Comparison of ENCODE assay signal across 35 cellular contexts in the genomic region with DNA sequence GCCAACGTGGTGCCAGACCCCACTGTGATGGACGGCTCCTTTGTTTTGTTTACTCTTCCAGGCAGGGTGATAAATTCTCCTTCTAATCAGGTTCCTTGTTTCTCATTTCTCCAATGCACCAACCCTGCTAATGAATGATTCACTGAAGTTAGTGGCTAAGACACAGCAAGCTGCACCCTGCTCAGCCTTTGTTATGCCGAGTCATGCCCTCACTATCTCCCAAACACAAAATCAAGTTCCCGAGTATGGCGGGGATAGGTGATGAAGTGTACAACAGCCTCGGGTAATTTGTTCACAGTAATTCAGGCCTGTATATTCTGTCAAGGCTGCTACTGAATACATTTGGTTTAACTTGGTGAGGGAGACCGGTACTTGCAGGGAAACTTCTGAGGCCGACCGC.
"Had no signal": no experiment of that assay in that cellular context is flagged by ENCODE, and none has a peak within 500 bp of the region (broad histone marks: within the 10 kb centered on the region; RNA-seq: fewer than 3 reads in every experiment).

No MANE protein-coding gene starts in this region.

- H3K9me3 ChIP-seq: Peyer's patch, SJSA1, SK-N-SH had no signal

- H3K27ac Mint-ChIP-seq: activated CD4-positive, alpha-beta memory T cell treated with anti-CD3 and anti-CD28 coated beads for 36 hours; activated CD8-positive, alpha-beta memory T cell treated with anti-CD3 and anti-CD28 coated beads, Interleukin-2, amount 10 ng/mL, durations not matched to agents 7 days and 5 days; activated naive CD8-positive, alpha-beta T cell treated with anti-CD3 and anti-CD28 coated beads for 36 hours; T-helper 1 cell treated with Interleukin-12 subunit alpha and Interleukin-12 subunit beta and Interleukin-4 antibody, amounts not matched to agents 30 μg/mL and 1 μg/mL, for 36 hours; T-helper 2 cell treated with Interferon-gamma antibody and Interleukin-4, amounts not matched to agents 5 μg/mL and 100 μg/mL, for 36 hours had no signal

- H3K4me2 ChIP-seq: SK-N-SH had no signal

- H3K36me3 Mint-ChIP-seq: activated CD4-positive, alpha-beta memory T cell treated with anti-CD3 and anti-CD28 coated beads for 36 hours; activated CD8-positive, alpha-beta memory T cell treated with anti-CD3 and anti-CD28 coated beads, Interleukin-2, amount 10 ng/mL, durations not matched to agents 7 days and 5 days; activated naive CD8-positive, alpha-beta T cell treated with anti-CD3 and anti-CD28 coated beads for 36 hours had no signal

- H3K9me3 Mint-ChIP-seq: activated CD4-positive, alpha-beta memory T cell treated with anti-CD3 and anti-CD28 coated beads for 36 hours; activated naive CD8-positive, alpha-beta T cell treated with anti-CD3 and anti-CD28 coated beads for 36 hours; T-helper 1 cell treated with Interleukin-12 subunit alpha and Interleukin-12 subunit beta and Interleukin-4 antibody, amounts not matched to agents 30 μg/mL and 1 μg/mL, for 36 hours; T-helper 2 cell treated with Interferon-gamma antibody and Interleukin-4, amounts not matched to agents 5 μg/mL and 100 μg/mL, for 36 hours had no signal

- H3K9ac ChIP-seq: SK-N-SH had no signal

- ATAC-seq: activated CD8-positive, alpha-beta memory T cell treated with anti-CD3 and anti-CD28 coated beads, Interleukin-2, amount 10 ng/mL, durations not matched to agents 7 days and 5 days; PC-3 had no signal

- H3K9me2 ChIP-seq: SK-N-SH had no signal

- H3K4me3 Mint-ChIP-seq: activated CD4-positive, alpha-beta memory T cell treated with anti-CD3 and anti-CD28 coated beads for 36 hours; activated CD8-positive, alpha-beta memory T cell treated with anti-CD3 and anti-CD28 coated beads, Interleukin-2, amount 10 ng/mL, durations not matched to agents 7 days and 5 days; activated naive CD8-positive, alpha-beta T cell treated with anti-CD3 and anti-CD28 coated beads for 36 hours; T-helper 1 cell treated with Interleukin-12 subunit alpha and Interleukin-12 subunit beta and Interleukin-4 antibody, amounts not matched to agents 30 μg/mL and 1 μg/mL, for 36 hours; T-helper 2 cell treated with Interferon-gamma antibody and Interleukin-4, amounts not matched to agents 5 μg/mL and 100 μg/mL, for 36 hours had no signal

- DNase-seq: activated CD4-positive, alpha-beta memory T cell treated with anti-CD3 and anti-CD28 coated beads for 36 hours; activated CD4-positive, alpha-beta T cell treated with anti-CD3 and anti-CD28 coated beads for 4 hours; activated CD4-positive, alpha-beta T cell treated with anti-CD3 and anti-CD28 coated beads, Interleukin-2, amount 50 U/mL, for 1 hour; activated CD4-positive, CD25-positive, alpha-beta regulatory T cell treated with anti-CD3 and anti-CD28 coated beads, Interleukin-2, amount 50 U/mL, for 72 hours; activated CD8-positive, alpha-beta memory T cell treated with anti-CD3 and anti-CD28 coated beads, Interleukin-2, amount 10 ng/mL, durations not matched to agents 7 days and 5 days; activated CD8-positive, alpha-beta memory T cell treated with anti-CD3 and anti-CD28 coated beads, Interleukin-2, amount 50 U/mL, for 48 hours; activated effector memory CD4-positive, alpha-beta T cell treated with Interleukin-2 at 50 U/mL for 16 hours; activated naive CD4-positive, alpha-beta T cell treated with anti-CD3 and anti-CD28 coated beads, Interleukin-2, amount 50 U/mL, for 16 hours; activated naive CD8-positive, alpha-beta T cell treated with anti-CD3 and anti-CD28 coated beads for 36 hours; activated T-cell treated with anti-CD3 and anti-CD28 coated beads, Interleukin-2, amount 50 U/mL, for 48 hours; amniotic stem cell; aorta; brain microvascular endothelial cell; central memory CD4-positive, alpha-beta T cell; NCI-H1092 treated with DMSO at 0.1 percent for 48 hours; NCI-H1417; NCI-H146; NCI-H187; NCI-H2029 treated with DMSO at 0.1 percent for 48 hours; NCI-H2107; NCI-H2171; NCI-H2227 treated with DMSO at 0.1 percent for 48 hours; NCI-H446; NCI-H510A treated with DMSO at 0.1 percent for 48 hours; NCI-H526 treated with DMSO at 0.1 percent for 48 hours; NK-92 treated with Interleukin-12 subunit alpha and Interleukin-12 subunit beta, amount 100 ng/mL, for 24 hours; PC-3; Peyer's patch; RPMI8226; SHP77 treated with DMSO at 0.1 percent for 48 hours; SK-N-SH had no signal

- H3K4me1 ChIP-seq: Peyer's patch, SJSA1 had no signal

- H3K27me3 Mint-ChIP-seq: activated CD8-positive, alpha-beta memory T cell treated with anti-CD3 and anti-CD28 coated beads, Interleukin-2, amount 10 ng/mL, durations not matched to agents 7 days and 5 days had no signal

- H3K4me1 Mint-ChIP-seq: activated CD8-positive, alpha-beta memory T cell treated with anti-CD3 and anti-CD28 coated beads, Interleukin-2, amount 10 ng/mL, durations not matched to agents 7 days and 5 days; activated naive CD8-positive, alpha-beta T cell treated with anti-CD3 and anti-CD28 coated beads for 36 hours had no signal

- H3K4me3 ChIP-seq: Peyer's patch, SJSA1 had no signal

- H3K27me3 ChIP-seq: brain microvascular endothelial cell, Peyer's patch, SJSA1 had no signal

- FAIRE-seq: TTC549 had no signal

- H3K36me3 ChIP-seq: brain microvascular endothelial cell, Peyer's patch, SJSA1 had no signal

- H3K27ac ChIP-seq: brain microvascular endothelial cell, Peyer's patch, SJSA1 had no signal
